In the genomic region with DNA sequence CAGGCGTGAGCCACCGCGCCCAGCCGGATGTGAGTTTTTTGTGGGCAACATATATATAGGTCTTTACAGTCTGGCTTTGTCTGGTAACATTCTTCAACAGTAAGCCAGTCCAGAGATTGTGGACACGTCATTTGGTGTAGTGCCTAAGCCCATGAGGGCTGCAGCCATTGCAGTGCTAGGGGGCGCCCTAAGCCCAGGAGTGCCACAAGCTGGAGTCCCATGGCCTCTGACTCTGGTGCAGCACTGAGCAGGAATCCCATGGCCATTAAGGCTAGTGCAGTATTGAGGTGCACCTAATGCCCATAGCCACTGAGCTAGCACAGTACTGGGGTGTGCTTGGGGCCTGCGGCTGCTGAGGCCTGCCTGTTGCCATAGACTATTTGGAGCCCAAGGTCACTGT, we compare ENCODE assay signal across 1 cellular context.
TF ChIP-seq lines count a peak whose summit lies in the region.

No MANE protein-coding gene starts in this region.

TF ChIP-seq in K562, 482 proteins besides CTCF, POLR2A, EP300 and RAD21 (continued from another document):
- TF ChIP-seq ZFP91 (CRISPR knock-in tag; IDR thresholded peaks at IDR 0.05) (no peak), KLF13 (tag; IDR thresholded peaks at IDR 0.05; ENCODE audit: borderline replicate concordance, low read depth) (no peak), ZNF76 (CRISPR knock-in tag; IDR thresholded peaks at IDR 0.05; ENCODE audit: borderline replicate concordance) (no peak), E2F3 (CRISPR knock-in tag; IDR thresholded peaks at IDR 0.05) (no peak), TCFL5 (CRISPR knock-in tag; conservative IDR thresholded peaks at IDR 0.05) (no peak), TEAD1 (CRISPR knock-in tag; IDR thresholded peaks at IDR 0.05) (no peak), RBM39 (optimal IDR thresholded peaks at IDR 0.05; ENCODE audit: low read depth, low read length) (no peak), RBM15 (IDR thresholded peaks at IDR 0.05; ENCODE audit: insufficient read depth, low read length) (no peak)
TF ChIP-seq in K562: peak in this region for 0.
